Comparison of ENCODE assay signal across 8 cellular contexts in genomic region chr12:105409881-105410471, GRCh38.
DNase-seq lines count a peak whose midpoint lies in the region; ATAC-seq, FAIRE-seq and TF ChIP-seq lines count a peak whose summit lies in the region.

No MANE protein-coding gene starts in this region.

- WGBS in K562 (ENCODE audit: insufficient coverage, low coverage, missing lambda C conversion rate), result 0% methylated on average over 6 of the region's 7 CpGs

- no peaks in the 10 kb centered on the region for H4K20me1 ChIP-seq in K562 (replicated peaks; ENCODE audit: control insufficient read depth, insufficient read depth, low read length)

- POLR2A ChIA-PET in K562 (lab: Yijun Ruan, JAX), result interaction anchor here (0.6 kb wide), 1 partner anchor 16 kb away, joined by 3 read pairs; no protein-coding TSS in a partner anchor

- no peak overlapping the region for H3K4me2 ChIP-seq in K562 (ENCODE audit: insufficient read depth, low read length)

- H2AFZ ChIP-seq in K562 (ENCODE audit: low read depth, low read length), result no peak overlapping the region

- peaks cover 2 to 7% of the 10 kb centered on the region in 2 experiments; a peak in 1 of 5 replicates for H3K27me3 ChIP-seq in K562 (ENCODE audit: control insufficient read depth in 2 of 2, insufficient read depth in 2 of 2, low read length in 2 of 2)

- in situ Hi-C loops in K562 (cut with MboI), result loop anchor here (10.0 kb wide), 1 partner anchor 815 kb away; no protein-coding TSS in a partner anchor

- H3K4me3 ChIP-seq in K562 (no peak overlapping the region), kidney (ENCODE audit: low read length in 2 of 2) (no peak overlapping the region)

- DNase-seq in EH (ENCODE audit: low read depth), result peak; percentile 76
- peak; percentile 90 for DNase-seq in NCI-H2029 treated with DMSO at 0.1 percent for 48 hours (lab: John Stamatoyannopoulos, UW)
- DNase-seq in K562 (ENCODE audit: extremely low read depth in 1 of 4, low spot score in 3 of 4), result no peak
- DNase-seq in mucosa of gallbladder (ENCODE audit: low spot score), result peak; percentile 19
- DNase-seq in cerebellar nuclear complex (lab: John Stamatoyannopoulos, UW), result no peak
- DNase-seq in stimulated activated CD4-positive, alpha-beta T cell treated with anti-CD3 and anti-CD28 coated beads, Interleukin-4, amount 100 ng/mL, for 4 hours, result no peak
- DNase-seq in kidney, result no peak

- peaks cover 4% of the 10 kb centered on the region for H3K9me1 ChIP-seq in K562 (ENCODE audit: control insufficient read depth, insufficient read depth, low read length)

- TF ChIP-seq RAD21 in K562 (CRISPR knock-in tag; conservative IDR thresholded peaks at IDR 0.05 in 1 of 2, IDR thresholded peaks at IDR 0.05 in 1 of 2), result no peak

- ATAC-seq in K562, result no peak
- ATAC-seq in GM19324 (IDR thresholded peaks at IDR 0.05; ENCODE audit: low FRiP score, unreplicated experiment), result no peak

- TF ChIP-seq EP300 in K562 (IDR thresholded peaks at IDR 0.05; ENCODE audit: low read length), result no peak

- H3K9ac ChIP-seq in K562 (ENCODE audit: insufficient read depth in 1 of 2, low read depth in 2 of 2, low read length in 2 of 2) (no peak overlapping the region), kidney (ENCODE audit: low read length in 2 of 2) (no peak overlapping the region)

- intact Hi-C loops in K562 (cut with micrococcal nuclease) (loop anchor here (10.0 kb wide), 1 partner anchor 875 kb away; no protein-coding TSS in a partner anchor), kidney (cut with DNase I) (no loop called here)

- TF ChIP-seq CTCF in K562 (IDR thresholded peaks at IDR 0.05 in 2 of 3, conservative IDR thresholded peaks at IDR 0.05 in 1 of 3; ENCODE audit: insufficient read depth in 2 of 3, low read depth in 1 of 3, low read length in 3 of 3) (no peak), kidney (IDR thresholded peaks at IDR 0.05; ENCODE audit: borderline replicate concordance, extremely low read depth, insufficient read depth) (no peak)

- no peaks in the 10 kb centered on the region for H3K79me2 ChIP-seq in K562 (ENCODE audit: control insufficient read depth, insufficient read depth, low read length)

- no peaks in the 10 kb centered on the region for H3K4me1 ChIP-seq in K562 (replicated peaks in 1 of 2; ENCODE audit: control insufficient read depth in 2 of 2, insufficient read depth in 2 of 2, low read length in 2 of 2)
- no peaks in the 10 kb centered on the region for H3K4me1 ChIP-seq in kidney (ENCODE audit: control insufficient read depth in 1 of 2, insufficient read depth in 1 of 2, low read depth in 1 of 2, low read length in 2 of 2)

- BruUV-seq in K562 (replicated peaks; lab: Mats Ljungman, UMichigan), result no TSS peak

- H3K9me3 ChIP-seq in K562 (replicated peaks; ENCODE audit: control insufficient read depth, insufficient read depth, low read depth, low read length), result no peaks in the 10 kb centered on the region
- H3K9me3 ChIP-seq in kidney (ENCODE audit: control insufficient read depth in 1 of 2, low read length in 2 of 2), result no peaks in the 10 kb centered on the region

- no peak for TF ChIP-seq POLR2A in K562 (conservative IDR thresholded peaks at IDR 0.05)

- CTCF ChIA-PET in K562 (lab: Yijun Ruan, JAX; ENCODE audit: low intra/inter-chr PET ratio), result no interaction called here

- no peak for FAIRE-seq in K562 (lab: Jason Lieb, UNC)
- FAIRE-seq in kidney (lab: Jason Lieb, UNC), result no peak

- H3K36me3 ChIP-seq in K562 (ENCODE audit: control insufficient read depth, insufficient read depth, low read length) (no peaks in the 10 kb centered on the region), kidney (ENCODE audit: control insufficient read depth in 1 of 2, insufficient read depth in 2 of 2, low read length in 2 of 2) (no peaks in the 10 kb centered on the region)

- no peak overlapping the region for H3K27ac ChIP-seq in K562 (ENCODE audit: extremely low read depth, low read depth, low read length)
- H3K27ac ChIP-seq in kidney (ENCODE audit: low read depth in 2 of 2, low read length in 2 of 2), result no peak overlapping the region

TF ChIP-seq in K562, 482 proteins besides CTCF, POLR2A, EP300 and RAD21:
- TF ChIP-seq BDP1 (IDR thresholded peaks at IDR 0.05; ENCODE audit: insufficient read depth, insufficient read length), result no peak
- peak; percentile 90 for TF ChIP-seq NFIC (IDR thresholded peaks at IDR 0.05)
- no peak for TF ChIP-seq ARID4B (CRISPR knock-in tag; IDR thresholded peaks at IDR 0.05)
- TF ChIP-seq NFIX (CRISPR knock-in tag; IDR thresholded peaks at IDR 0.05; ENCODE audit: low read depth), result peak; percentile 43; the same call in 1 of the 2 replicates
- no peak for TF ChIP-seq ZNF311 (CRISPR knock-in tag; IDR thresholded peaks at IDR 0.05)
- no peak for TF ChIP-seq ZNF274 (IDR thresholded peaks at IDR 0.05; ENCODE audit: borderline replicate concordance, low read depth, low read length)

Comparison
In these comparisons a context has a peak if more than half of its experiments do, and no peak if none do; other contexts are left out.
1. DNase-seq: peak in EH (single experiment), NCI-H2029 treated with DMSO at 0.1 percent for 48 hours (single experiment) and mucosa of gallbladder (single experiment); none in K562 (0 of 4), cerebellar nuclear complex (0 of 2), stimulated activated CD4-positive, alpha-beta T cell treated with anti-CD3 and anti-CD28 coated beads, Interleukin-4, amount 100 ng/mL, for 4 hours (0 of 2) and kidney (single experiment).